In the genomic region with DNA sequence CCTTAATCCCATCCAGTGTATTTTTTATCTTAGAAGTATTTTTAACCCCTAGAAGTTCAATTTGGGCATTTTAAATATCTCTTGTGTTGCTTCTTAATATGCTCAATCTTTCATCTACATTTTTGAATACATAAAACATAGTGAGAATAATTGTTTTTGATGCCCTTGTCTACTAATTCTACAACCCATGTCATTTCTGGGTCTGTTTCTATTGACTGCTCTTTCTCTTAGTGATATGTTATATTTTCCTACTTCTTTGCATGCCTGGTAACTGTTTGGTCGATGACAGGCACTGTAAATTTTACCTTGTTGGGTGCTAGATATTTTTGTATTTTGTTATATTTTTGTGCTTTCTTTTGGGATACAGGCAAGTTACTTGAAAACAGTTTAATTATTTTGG, we compare ENCODE assay signal across 4 cellular contexts. TPM values are rescaled to one million over a fixed set of nuclear protein-coding genes. Genes with fewer than 3 reads are reported as not detected.
"Had no signal": no experiment of that assay in that cellular context is flagged by ENCODE, and none has a peak within 500 bp of the region (broad histone marks: within the 10 kb centered on the region; RNA-seq: fewer than 3 reads in every experiment).

No MANE protein-coding gene starts in this region.

- DNase-seq: GDM1, GF-D8 had no signal

- H3K4me3 ChIP-seq: GM12878 had no signal

RNA-seq across cellular contexts. Expression of a gene that starts 56.3 kb away (rescaled TPM):
- total RNA-seq: G401, GM12878 had no signal
